In the genomic region with DNA sequence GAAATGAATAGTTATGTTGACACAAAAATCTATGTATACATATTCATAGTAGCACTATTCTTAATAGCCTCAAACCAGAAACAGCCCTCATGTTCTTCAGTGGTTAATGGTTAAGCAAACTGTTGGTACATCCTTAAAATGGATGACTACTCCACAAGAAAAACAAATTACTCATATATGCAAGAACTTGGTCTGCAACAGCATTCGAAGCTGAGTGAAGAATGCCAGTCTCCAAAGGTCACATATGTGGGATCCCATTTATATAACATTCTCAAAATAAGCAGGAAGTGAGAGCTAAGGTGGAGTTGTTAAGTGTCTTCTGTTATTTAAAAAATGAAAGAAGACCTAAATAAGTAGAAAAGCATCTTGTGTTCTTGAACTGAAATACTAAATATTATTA, we compare ENCODE assay signal across 25 cellular contexts.
"Had no signal": no experiment of that assay in that cellular context is flagged by ENCODE, and none has a peak within 500 bp of the region (broad histone marks: within the 10 kb centered on the region; RNA-seq: fewer than 3 reads in every experiment).

No MANE protein-coding gene starts in this region.

- H2AFZ ChIP-seq: neural progenitor cell had no signal

- H3K4me3 ChIP-seq: coronary artery, gastroesophageal sphincter, lung, neural progenitor cell, ovary, smooth muscle cell, suprapubic skin, thyroid gland, upper lobe of left lung, uterus had no signal

- H3K4me2 ChIP-seq: neural progenitor cell, smooth muscle cell had no signal

- ATAC-seq: gastroesophageal sphincter; left colon; left ventricle myocardium superior; natural killer cell treated with Interleukin-12 subunit alpha and Interleukin-12 subunit beta and Interleukin-15 and Interleukin-18, amount 100 ng/mL, for 72 hours; right cardiac atrium; stimulated activated effector memory CD8-positive, alpha-beta T cell treated with anti-CD3 and anti-CD28 coated beads, Interleukin-12 subunit alpha, Interleukin-12 subunit beta, amount 100 ng/mL, for 72 hours; stimulated activated naive CD8-positive, alpha-beta T cell treated with anti-CD3 and anti-CD28 coated beads, Interleukin-15, Interleukin-2, amounts not matched to agents 100 U/mL and 50 U/mL, for 24 hours had no signal

- H3K27ac ChIP-seq: coronary artery, gastroesophageal sphincter, neural progenitor cell, ovary, suprapubic skin, thyroid gland, upper lobe of left lung, uterus had no signal

- H3K4me1 ChIP-seq: gastroesophageal sphincter, neural progenitor cell, suprapubic skin, thyroid gland, upper lobe of left lung, uterus had no signal

- H3K9me3 ChIP-seq: gastroesophageal sphincter, ovary, suprapubic skin, thyroid gland, upper lobe of left lung, uterus had no signal

- H3K9ac ChIP-seq: neural progenitor cell had no signal

- H3K36me3 ChIP-seq: gastroesophageal sphincter, neural progenitor cell, ovary, suprapubic skin, thyroid gland, upper lobe of left lung, uterus had no signal

- DNase-seq: effector CD4-positive, alpha-beta T cell; endodermal cell; glutamatergic neuron; islet precursor cell; left colon; left ventricle myocardium superior; mesenchymal stem cell; midbrain; nucleus accumbens; ovary; right cardiac atrium; stimulated activated CD4-positive, alpha-beta T cell treated with anti-CD3 and anti-CD28 coated beads, Interleukin-4, amount 100 ng/mL, for 1 hour; stimulated activated CD8-positive, alpha-beta memory T cell treated with anti-CD3 and anti-CD28 coated beads, Interleukin-4, amount 100 ng/mL, for 48 hours; stimulated activated naive CD8-positive, alpha-beta T cell treated with anti-CD3 and anti-CD28 coated beads, Interleukin-15, Interleukin-2, amounts not matched to agents 100 U/mL and 50 U/mL, for 24 hours; thyroid gland; upper lobe of left lung; uterus had no signal

- H3K27me3 ChIP-seq: gastroesophageal sphincter, neural progenitor cell, ovary, suprapubic skin, thyroid gland, upper lobe of left lung, uterus had no signal
